28 cellular contexts compared by ENCODE assay signal in the genomic region with DNA sequence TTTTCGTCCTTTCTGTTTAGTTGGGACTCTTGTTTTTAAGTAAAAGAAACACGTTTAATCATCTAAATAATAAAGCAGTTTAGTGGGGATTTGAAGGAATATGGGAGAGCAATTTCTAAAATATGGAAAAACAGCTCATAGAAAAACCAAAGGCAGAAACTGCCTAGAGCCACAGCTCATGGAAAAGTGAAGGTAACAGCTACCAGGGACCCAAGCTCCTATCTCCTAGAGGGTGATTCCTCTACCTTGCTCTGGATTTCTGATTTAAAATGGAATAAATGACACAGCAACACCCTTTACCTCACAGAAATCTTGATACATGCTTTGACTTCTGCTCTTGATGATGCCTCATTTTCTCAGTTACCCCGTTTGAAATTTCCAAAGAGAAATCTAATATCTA. TPM values are rescaled to one million over a fixed set of nuclear protein-coding genes. Genes with fewer than 3 reads are reported as not detected.
"Had no signal": no experiment of that assay in that cellular context is flagged by ENCODE, and none has a peak within 500 bp of the region (broad histone marks: within the 10 kb centered on the region; RNA-seq: fewer than 3 reads in every experiment).

No MANE protein-coding gene starts in this region.

- H3K4me1 Mint-ChIP-seq: naive B cell; stimulated activated naive CD8-positive, alpha-beta T cell treated with anti-CD3 and anti-CD28 coated beads, Interleukin-15, amount 100 ng/mL, for 72 hours had no signal

- H3K4me3 ChIP-seq: dorsolateral prefrontal cortex, esophagus muscularis mucosa, gastrocnemius medialis, heart right ventricle, left ventricle myocardium inferior, lung, psoas muscle, spleen, testis, tibial nerve, upper lobe of right lung, vagina had no signal

- H3K27me3 ChIP-seq: dorsolateral prefrontal cortex, esophagus muscularis mucosa, gastrocnemius medialis, heart right ventricle, spleen, testis, tibial nerve, upper lobe of right lung, vagina had no signal

- H3K4me1 ChIP-seq: esophagus muscularis mucosa, gastrocnemius medialis, heart right ventricle, left ventricle myocardium inferior, psoas muscle, spleen, testis, upper lobe of right lung, vagina had no signal

- H3K36me3 ChIP-seq: esophagus muscularis mucosa, gastrocnemius medialis, heart right ventricle, left ventricle myocardium inferior, spleen, tibial nerve, upper lobe of right lung, vagina had no signal

- H3K4me3 Mint-ChIP-seq: naive B cell; nephron progenitor cell; stimulated activated naive B cell treated with anti-CD40 and anti-IgM and Interleukin-4, amounts not matched to agents 10 μg/mL and 1 μg/mL and 100 μg/mL, for 72 hours; stimulated activated naive CD8-positive, alpha-beta T cell treated with anti-CD3 and anti-CD28 coated beads, Interleukin-15, amount 100 ng/mL, for 72 hours had no signal

- H3K27ac Mint-ChIP-seq: naive B cell; nephron progenitor cell; stimulated activated naive B cell treated with anti-CD40 and anti-IgM and Interleukin-4, amounts not matched to agents 10 μg/mL and 1 μg/mL and 100 μg/mL, for 72 hours; stimulated activated naive CD8-positive, alpha-beta T cell treated with anti-CD3 and anti-CD28 coated beads, Interleukin-15, amount 100 ng/mL, for 72 hours had no signal

- H3K27ac ChIP-seq: dorsolateral prefrontal cortex, esophagus muscularis mucosa, gastrocnemius medialis, heart right ventricle, left ventricle myocardium inferior, psoas muscle, spleen, testis, tibial nerve, upper lobe of right lung, vagina had no signal

- H3K27me3 Mint-ChIP-seq: naive B cell; stimulated activated naive B cell treated with anti-CD40 and anti-IgM and Interleukin-4, amounts not matched to agents 10 μg/mL and 1 μg/mL and 100 μg/mL, for 72 hours had no signal

- DNase-seq: cortex of kidney; dorsolateral prefrontal cortex; effector CD8-positive, alpha-beta T cell; gastrocnemius medialis; heart right ventricle; hypothalamus; left ventricle myocardium inferior; mesendoderm; naive B cell; nephron progenitor cell; psoas muscle; retina; spleen; stimulated activated CD4-positive, alpha-beta T cell treated with anti-CD3 and anti-CD28 coated beads, Interleukin-15, amount 100 ng/mL, for 24 hours; stimulated activated CD4-positive, alpha-beta T cell treated with anti-CD3 and anti-CD28 coated beads, Interleukin-2, amount 100 ng/mL, for 24 hours; stimulated activated CD4-positive, alpha-beta T cell treated with anti-CD3 and anti-CD28 coated beads, Interleukin-4, amount 100 ng/mL, for 4 hours; stimulated activated naive B cell treated with anti-CD40 and anti-IgM and Interleukin-4, amounts not matched to agents 10 μg/mL and 1 μg/mL and 100 μg/mL, for 72 hours; stimulated activated naive CD8-positive, alpha-beta T cell treated with anti-CD3 and anti-CD28 coated beads, Interleukin-15, amount 100 ng/mL, for 72 hours; testis; upper lobe of right lung had no signal

- ATAC-seq: gastrocnemius medialis; heart right ventricle; psoas muscle; sciatic nerve; stimulated activated naive B cell treated with anti-CD40 and anti-IgM and Interleukin-4, amounts not matched to agents 10 μg/mL and 1 μg/mL and 100 μg/mL, for 72 hours; stimulated activated naive CD8-positive, alpha-beta T cell treated with anti-CD3 and anti-CD28 coated beads, Interleukin-15, amount 100 ng/mL, for 72 hours; upper lobe of right lung had no signal

- H3K9me3 ChIP-seq: gastrocnemius medialis, psoas muscle, testis, upper lobe of right lung, vagina had no signal

- FAIRE-seq: islet of Langerhans had no signal

RNA-seq across cellular contexts. Expression of gene AADAC, which starts 31.6 kb away (rescaled TPM):
- total RNA-seq: dorsolateral prefrontal cortex, esophagus muscularis mucosa, fibroblast of villous mesenchyme, left ventricle myocardium inferior, osteoblast, sciatic nerve, tibial nerve had no signal
- polyA plus RNA-seq: spleen had no signal
